Comparison of ENCODE assay signal across 18 cellular contexts in the genomic region with DNA sequence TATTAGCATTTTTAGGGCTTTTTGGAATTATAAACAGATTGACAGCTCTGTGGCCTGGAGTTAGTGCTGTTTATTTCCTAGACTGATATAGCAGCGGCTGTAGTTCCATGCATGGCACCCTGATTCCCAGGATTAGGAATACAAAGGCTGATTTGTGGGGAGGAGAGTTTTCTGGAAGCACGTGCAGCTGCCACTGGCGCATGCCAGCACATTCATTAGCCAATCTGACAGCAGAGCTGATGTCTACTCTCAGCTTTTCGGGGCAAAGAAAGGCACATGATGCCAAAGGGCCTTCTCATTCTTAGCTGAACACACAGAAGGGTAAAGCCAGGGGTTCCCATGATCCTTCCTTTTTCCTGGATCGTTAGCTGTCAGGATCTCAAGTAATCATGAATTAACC. TPM values are rescaled to one million over a fixed set of nuclear protein-coding genes. Genes with fewer than 3 reads are reported as not detected.
DNase-seq lines count a peak whose midpoint lies in the region; ATAC-seq and TF ChIP-seq lines count a peak whose summit lies in the region.
"Had no signal": no experiment of that assay in that cellular context is flagged by ENCODE, and none has a peak within 500 bp of the region (broad histone marks: within the 10 kb centered on the region; RNA-seq: fewer than 3 reads in every experiment).

No MANE protein-coding gene starts in this region.

- no peak overlapping the region for H3K9ac ChIP-seq in GM23248

- DNase-seq in SJCRH30: peak; percentile 43 to 67
- DNase-seq in esophagus squamous epithelium (lab: John Stamatoyannopoulos, UW): no peak
- peak in 1 of 2 donors; percentile 29 for DNase-seq in thyroid gland
- no peak for DNase-seq in GM23248
- DNase-seq in Peyer's patch: no peak
- DNase-seq: activated CD8-positive, alpha-beta T cell treated with anti-CD3 and anti-CD28 coated beads for 36 hours; activated naive CD8-positive, alpha-beta T cell treated with anti-CD3 and anti-CD28 coated beads, Interleukin-2, amount 10 ng/mL, durations not matched to agents 7 days and 5 days; activated T-cell treated with anti-CD3 and anti-CD28 coated beads, Interleukin-2, amount 50 U/mL, for 48 hours; central memory CD4-positive, alpha-beta T cell; effector memory CD4-positive, alpha-beta T cell; foreskin keratinocyte; NCI-H2081; stimulated activated CD4-positive, alpha-beta T cell treated with anti-CD3 and anti-CD28 coated beads, Interleukin-4, amount 100 ng/mL, for 4 hours had no signal

- peaks cover 50% of the 10 kb centered on the region for H3K4me1 Mint-ChIP-seq in nephron

- no peak overlapping the region for H3K4me3 Mint-ChIP-seq in nephron
- H3K4me3 Mint-ChIP-seq: activated CD8-positive, alpha-beta T cell treated with anti-CD3 and anti-CD28 coated beads for 36 hours; activated naive CD8-positive, alpha-beta T cell treated with anti-CD3 and anti-CD28 coated beads, Interleukin-2, amount 10 ng/mL, durations not matched to agents 7 days and 5 days had no signal

- H3K27me3 ChIP-seq in SJCRH30 (no peaks in the 10 kb centered on the region), esophagus squamous epithelium (no peaks in the 10 kb centered on the region), thyroid gland (no peaks in the 10 kb centered on the region), GM23248 (replicated peaks; ENCODE audit: insufficient read depth) (no peaks in the 10 kb centered on the region), Peyer's patch (no peaks in the 10 kb centered on the region)
- H3K27me3 ChIP-seq: foreskin keratinocyte had no signal

- H3K4me2 ChIP-seq in GM23248 (ENCODE audit: unreplicated experiment): no peak overlapping the region

- no peaks in the 10 kb centered on the region for H3K9me3 Mint-ChIP-seq in nephron
- H3K9me3 Mint-ChIP-seq: activated CD8-positive, alpha-beta T cell treated with anti-CD3 and anti-CD28 coated beads for 36 hours had no signal

- no peaks in the 10 kb centered on the region for H3K27me3 Mint-ChIP-seq in nephron (ENCODE audit: low read depth)

- no peaks in the 10 kb centered on the region for H3K36me3 Mint-ChIP-seq in nephron (ENCODE audit: low read depth)
- H3K36me3 Mint-ChIP-seq: activated naive CD8-positive, alpha-beta T cell treated with anti-CD3 and anti-CD28 coated beads, Interleukin-2, amount 10 ng/mL, durations not matched to agents 7 days and 5 days had no signal

- 28 to 44% methylated on average over 5 of the region's 5 CpGs for whole genome bisulfite sequencing in esophagus squamous epithelium, 2 donors
- 69 to 74% methylated on average over 5 of the region's 5 CpGs for WGBS in thyroid gland, 2 donors
- WGBS in GM23248 (ENCODE audit: low coverage in 1 of 2, low lambda C conversion rate in 2 of 2, missing lambda C conversion rate in 2 of 2), 2 experiments: 78 to 83% methylated on average over 5 of the region's 5 CpGs

- H2AFZ ChIP-seq in GM23248: no peak overlapping the region

- no peaks in the 10 kb centered on the region for H3K79me2 ChIP-seq in GM23248 (ENCODE audit: insufficient read depth)

- H3F3A ChIP-seq in GM23248 (ENCODE audit: insufficient read depth): peaks cover 47% of the 10 kb centered on the region

- TF ChIP-seq POLR2A in esophagus squamous epithelium (IDR thresholded peaks at IDR 0.05) (no peak), thyroid gland (IDR thresholded peaks at IDR 0.05) (no peak), Peyer's patch (IDR thresholded peaks at IDR 0.05) (no peak)

- ATAC-seq in HG03432 (IDR thresholded peaks at IDR 0.05; ENCODE audit: unreplicated experiment) (no peak), HG03045 (IDR thresholded peaks at IDR 0.05; ENCODE audit: unreplicated experiment) (no peak)
- ATAC-seq: activated CD8-positive, alpha-beta T cell treated with anti-CD3 and anti-CD28 coated beads for 36 hours; foreskin keratinocyte had no signal

- H3K9me2 ChIP-seq in GM23248 (ENCODE audit: insufficient read depth): no peaks in the 10 kb centered on the region

- H3K27ac Mint-ChIP-seq in nephron: peak overlapping the region; percentile 50 to 65 (median 54)
- H3K27ac Mint-ChIP-seq: activated CD8-positive, alpha-beta T cell treated with anti-CD3 and anti-CD28 coated beads for 36 hours; activated naive CD8-positive, alpha-beta T cell treated with anti-CD3 and anti-CD28 coated beads, Interleukin-2, amount 10 ng/mL, durations not matched to agents 7 days and 5 days had no signal

- intact Hi-C loops in esophagus squamous epithelium (cut with DNase I): no loop called here
- intact Hi-C loops in thyroid gland (cut with DNase I): no loop called here

- TF ChIP-seq CTCF in esophagus squamous epithelium (IDR thresholded peaks at IDR 0.05): no peak
- TF ChIP-seq CTCF in nephron (IDR thresholded peaks at IDR 0.05; ENCODE audit: unreplicated experiment in 3 of 3): no peak
- TF ChIP-seq CTCF in thyroid gland (IDR thresholded peaks at IDR 0.05): no peak
- no peak for TF ChIP-seq CTCF in Peyer's patch (IDR thresholded peaks at IDR 0.05)

- H3K9me3 ChIP-seq in SJCRH30 (replicated peaks): no peaks in the 10 kb centered on the region
- no peaks in the 10 kb centered on the region for H3K9me3 ChIP-seq in esophagus squamous epithelium
- H3K9me3 ChIP-seq in thyroid gland: no peaks in the 10 kb centered on the region
- H3K9me3 ChIP-seq in GM23248 (ENCODE audit: low read depth): no peaks in the 10 kb centered on the region
- H3K9me3 ChIP-seq in Peyer's patch: no peaks in the 10 kb centered on the region

- H4K20me1 ChIP-seq in GM23248 (ENCODE audit: insufficient read depth): no peaks in the 10 kb centered on the region

- H3K36me3 ChIP-seq in SJCRH30: no peaks in the 10 kb centered on the region
- no peaks in the 10 kb centered on the region for H3K36me3 ChIP-seq in esophagus squamous epithelium
- no peaks in the 10 kb centered on the region for H3K36me3 ChIP-seq in thyroid gland
- H3K36me3 ChIP-seq in GM23248 (ENCODE audit: low read depth): no peaks in the 10 kb centered on the region
- H3K36me3 ChIP-seq in Peyer's patch: no peaks in the 10 kb centered on the region

- peaks cover 22% of the 10 kb centered on the region for H3K4me1 ChIP-seq in SJCRH30
- H3K4me1 ChIP-seq in esophagus squamous epithelium: peaks cover 25 to 91% (median 55%) of the 10 kb centered on the region in 3 donors
- peaks cover 67 to 86% of the 10 kb centered on the region in 2 donors for H3K4me1 ChIP-seq in thyroid gland
- peaks cover 50% of the 10 kb centered on the region for H3K4me1 ChIP-seq in GM23248 (ENCODE audit: insufficient read depth)
- peaks cover 0 to 46% (median 0%) of the 10 kb centered on the region in 4 donors for H3K4me1 ChIP-seq in Peyer's patch

- H3K27ac ChIP-seq in SJCRH30 (no peak overlapping the region), esophagus squamous epithelium (peak overlapping the region; percentile 54 to 89 (median 87)), thyroid gland (peak overlapping the region; percentile 85 to 95 (median 92)), GM23248 (no peak overlapping the region), Peyer's patch (no peak overlapping the region)
- H3K27ac ChIP-seq: foreskin keratinocyte, RWPE1 had no signal

- in situ Hi-C loops in GM23248 (cut with MboI): no loop called here

- H3K4me3 ChIP-seq in SJCRH30 (no peak overlapping the region), esophagus squamous epithelium (no peak overlapping the region), thyroid gland (replicated peaks in 1 of 3) (no peak overlapping the region), GM23248 (no peak overlapping the region), Peyer's patch (no peak overlapping the region)
- H3K4me3 ChIP-seq: lung had no signal

RNA-seq across cellular contexts. Expression of a gene that starts 45.7 kb away (rescaled TPM):
- 22.1 and 25.7 TPM in 2 replicates for total RNA-seq in SJCRH30 (2014; rRNA removed; shearing (Covaris generic))
- total RNA-seq in esophagus squamous epithelium: 100 to 1,000 TPM in 1 of 4 donors, 10 to 100 TPM in 3; 10.6 to 105 (median 26.0) TPM
- 100 to 1,000 TPM in 2 of 4 donors, 10 to 100 TPM in 2; 67.3 to 187 (median 99.4) TPM for total RNA-seq in thyroid gland
- total RNA-seq in GM23248 (2014; rRNA removed; shearing (Covaris generic)): 83.9 and 144 TPM in 2 replicates
- 36.9 and 38.8 TPM in 2 replicates for polyA plus RNA-seq in GM23248 (2016; fragmentation: Nextera tagmentation; extraction: Ambion mirVana)
- total RNA-seq in Peyer's patch: 100 to 1,000 TPM in 1 of 4 donors, 10 to 100 TPM in 3; 31.4 to 103 (median 45.9) TPM

Comparison
In these comparisons a context has a peak if more than half of its experiments do, and no peak if none do; other contexts are left out.
1. DNase-seq: peak in SJCRH30 (2 of 2); none in esophagus squamous epithelium (single experiment), GM23248 (single experiment) and Peyer's patch (0 of 3).
2. H3K27ac ChIP-seq: peak in esophagus squamous epithelium (4 of 4) and thyroid gland (3 of 3); none in SJCRH30 (single experiment), GM23248 (single experiment) and Peyer's patch (0 of 4).